In the genomic region with DNA sequence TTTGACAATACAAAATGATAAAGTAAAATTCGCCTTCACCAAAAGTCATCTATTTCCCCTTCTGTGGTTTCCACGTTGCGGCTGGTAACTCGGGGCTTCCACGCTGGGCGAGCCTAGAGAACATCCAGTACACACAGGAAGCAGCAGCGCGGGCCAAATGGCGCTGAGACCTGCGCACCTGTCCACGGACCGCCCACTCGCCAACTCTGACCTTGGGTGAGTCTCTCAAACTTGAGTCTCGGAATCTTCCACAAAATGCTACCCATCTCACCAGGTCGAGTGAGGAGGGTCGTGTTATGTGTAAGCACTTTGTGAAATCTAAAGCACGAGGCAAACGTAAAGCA, we compare ENCODE assay signal across 8 cellular contexts. TPM values are rescaled to one million over a fixed set of nuclear protein-coding genes. Genes with fewer than 3 reads are reported as not detected.
DNase-seq lines count a peak whose midpoint lies in the region; ATAC-seq and TF ChIP-seq lines count a peak whose summit lies in the region.

No MANE protein-coding gene starts in this region.

- peak overlapping the region; percentile 13; the same call in 1 of the 2 replicates for H3K27ac ChIP-seq in ACC112 (ENCODE audit: low read depth, low read length)
- H3K27ac ChIP-seq in gastroesophageal sphincter, result peak overlapping the region in 3 of 4 donors; percentile 66 to 86 (median 67)
- peak overlapping the region in 3 of 4 donors; percentile 70 to 87 (median 77) for H3K27ac ChIP-seq in sigmoid colon

- no peaks in the 10 kb centered on the region for H3K27me3 Mint-ChIP-seq in activated T-cell treated with anti-CD3 and anti-CD28 coated beads, Interleukin-2, amount 50 U/mL, for 4 hours (ENCODE audit: low read depth)

- DNase-seq in NOMO-1 (lab: John Stamatoyannopoulos, UW; ENCODE audit: unreplicated experiment in 2 of 2) (peak; percentile 59 to 61), sigmoid colon (no peak)
- DNase-seq in activated T-cell treated with anti-CD3 and anti-CD28 coated beads, Interleukin-2, amount 50 U/mL, for 4 hours, result peak; percentile 50

- H3K36me3 ChIP-seq in ACC112 (ENCODE audit: insufficient read depth, low read length) (no peaks in the 10 kb centered on the region), gastroesophageal sphincter (no peaks in the 10 kb centered on the region), sigmoid colon (no peaks in the 10 kb centered on the region)

- intact Hi-C loops in sigmoid colon (cut with DNase I), result loop anchor here (2.0 to 5.0 kb wide), 3 partner anchors 147 to 487 kb away; a partner anchor contains a TSS

- WGBS in gastroesophageal sphincter (ENCODE audit: low coverage in 1 of 2), 2 donors, result 0 to 4% methylated on average over 6 to 12 of the region's 18 CpGs
- WGBS in sigmoid colon, 2 donors, result 1% methylated on average over 18 of the region's 18 CpGs

- TF ChIP-seq CTCF in gastroesophageal sphincter (IDR thresholded peaks at IDR 0.05), result no peak
- TF ChIP-seq CTCF in sigmoid colon (IDR thresholded peaks at IDR 0.05), result no peak

- H3K79me2 ChIP-seq in ACC112 (ENCODE audit: control insufficient read depth, insufficient read depth, low read length, unreplicated experiment), result peaks cover 6% of the 10 kb centered on the region

- TF ChIP-seq POLR2A in gastroesophageal sphincter (IDR thresholded peaks at IDR 0.05) (no peak), sigmoid colon (IDR thresholded peaks at IDR 0.05) (no peak)

- H2AFZ ChIP-seq in ACC112 (ENCODE audit: low read length, unreplicated experiment), result peak overlapping the region; percentile 32

- no peak overlapping the region for H3K4me3 Mint-ChIP-seq in activated T-cell treated with anti-CD3 and anti-CD28 coated beads, Interleukin-2, amount 50 U/mL, for 4 hours

- H3K4me3 ChIP-seq in ACC112 (ENCODE audit: low read depth, low read length) (peak overlapping the region; percentile 88), gastroesophageal sphincter (peak overlapping the region; percentile 67 to 82), sigmoid colon (peak overlapping the region in 3 of 4 donors; percentile 60 to 89 (median 64))

- H3K9me3 Mint-ChIP-seq in activated T-cell treated with anti-CD3 and anti-CD28 coated beads, Interleukin-2, amount 50 U/mL, for 4 hours, result no peaks in the 10 kb centered on the region

- no peak for TF ChIP-seq EP300 in gastroesophageal sphincter (IDR thresholded peaks at IDR 0.05)
- TF ChIP-seq EP300 in sigmoid colon (IDR thresholded peaks at IDR 0.05), result no peak

- H3K36me3 Mint-ChIP-seq in activated T-cell treated with anti-CD3 and anti-CD28 coated beads, Interleukin-2, amount 50 U/mL, for 4 hours (ENCODE audit: insufficient read depth), result peaks cover 15% of the 10 kb centered on the region

- peaks cover 30% of the 10 kb centered on the region for H3K4me1 ChIP-seq in ACC112 (ENCODE audit: control insufficient read depth, insufficient read depth, low read length, unreplicated experiment)
- peaks cover 0 to 20% (median 5%) of the 10 kb centered on the region in 3 donors for H3K4me1 ChIP-seq in gastroesophageal sphincter
- peaks cover 0 to 10% (median 7%) of the 10 kb centered on the region in 4 donors for H3K4me1 ChIP-seq in sigmoid colon

- peaks cover 45% of the 10 kb centered on the region for H3K4me1 Mint-ChIP-seq in activated T-cell treated with anti-CD3 and anti-CD28 coated beads, Interleukin-2, amount 50 U/mL, for 4 hours (ENCODE audit: low read depth)

- H3K9me3 ChIP-seq in gastroesophageal sphincter (no peaks in the 10 kb centered on the region), sigmoid colon (no peaks in the 10 kb centered on the region)

- H3K27me3 ChIP-seq in ACC112 (ENCODE audit: insufficient read depth, low read length) (no peaks in the 10 kb centered on the region), gastroesophageal sphincter (no peaks in the 10 kb centered on the region), sigmoid colon (no peaks in the 10 kb centered on the region)

- peak; percentile 19 for ATAC-seq in GM18868 (IDR thresholded peaks at IDR 0.05; ENCODE audit: unreplicated experiment)
- peak; percentile 39 for ATAC-seq in HG03135 (IDR thresholded peaks at IDR 0.05; ENCODE audit: unreplicated experiment)
- peak; percentile 9 to 21 for ATAC-seq in activated T-cell treated with anti-CD3 and anti-CD28 coated beads, Interleukin-2, amount 50 U/mL, for 4 hours
- no peak for ATAC-seq in gastroesophageal sphincter
- no peak for ATAC-seq in HG03469 (IDR thresholded peaks at IDR 0.05; ENCODE audit: unreplicated experiment)

RNA-seq across cellular contexts. Expression of a gene that starts 0.8 kb away (rescaled TPM):
- total RNA-seq in activated T-cell treated with anti-CD3 and anti-CD28 coated beads, Interleukin-2, amount 50 U/mL, for 4 hours, result 10 to 100 TPM; 59.8 to 62.4 (median 60.7) TPM
- total RNA-seq in gastroesophageal sphincter (10 to 100 TPM in 2 of 4 donors, 1 to 10 TPM in 2; 5.6 to 21.1 (median 13.5) TPM), sigmoid colon (10 to 100 TPM in 1 of 4 donors, 1 to 10 TPM in 3; 7.8 to 19.3 (median 8.7) TPM)
- polyA plus RNA-seq in sigmoid colon, result 1 to 10 TPM; 3.6 to 9.7 (median 5.3) TPM

RNA-seq across cellular contexts. Expression of a gene that starts 57.7 kb away (rescaled TPM):
- 1 to 10 TPM in 2 of 3 donors, under 1 TPM in 1; 0.65 to 1.2 (median 1.2) TPM for total RNA-seq in activated T-cell treated with anti-CD3 and anti-CD28 coated beads, Interleukin-2, amount 50 U/mL, for 4 hours
- 1 to 10 TPM in 1 of 4 donors, under 1 TPM in 3; 0.35 to 5.3 (median 0.84) TPM for total RNA-seq in gastroesophageal sphincter
- total RNA-seq in sigmoid colon, result 1 to 10 TPM in 2 of 4 donors, under 1 TPM in 2; 0.66 to 1.4 (median 1.0) TPM
- 1 to 10 TPM in 2 of 3 donors, under 1 TPM in 1; 0.60 to 1.7 (median 1.6) TPM for polyA plus RNA-seq in sigmoid colon

Comparison
In these comparisons a context has a peak if more than half of its experiments do, and no peak if none do; other contexts are left out.
1. H3K27ac ChIP-seq: peak in every context shown above with its lines; median percentile 77 in sigmoid colon; 67 in gastroesophageal sphincter; 13 in ACC112.
2. ATAC-seq: peak in GM18868 (single experiment), HG03135 (single experiment) and activated T-cell treated with anti-CD3 and anti-CD28 coated beads, Interleukin-2, amount 50 U/mL, for 4 hours (2 of 2); none in gastroesophageal sphincter (single experiment) and HG03469 (single experiment).
3. Peak in every context shown above with its lines, with median percentiles within 50 percentile points of each other: H3K4me3 ChIP-seq.